8 cellular contexts compared by ENCODE assay signal in the genomic region with DNA sequence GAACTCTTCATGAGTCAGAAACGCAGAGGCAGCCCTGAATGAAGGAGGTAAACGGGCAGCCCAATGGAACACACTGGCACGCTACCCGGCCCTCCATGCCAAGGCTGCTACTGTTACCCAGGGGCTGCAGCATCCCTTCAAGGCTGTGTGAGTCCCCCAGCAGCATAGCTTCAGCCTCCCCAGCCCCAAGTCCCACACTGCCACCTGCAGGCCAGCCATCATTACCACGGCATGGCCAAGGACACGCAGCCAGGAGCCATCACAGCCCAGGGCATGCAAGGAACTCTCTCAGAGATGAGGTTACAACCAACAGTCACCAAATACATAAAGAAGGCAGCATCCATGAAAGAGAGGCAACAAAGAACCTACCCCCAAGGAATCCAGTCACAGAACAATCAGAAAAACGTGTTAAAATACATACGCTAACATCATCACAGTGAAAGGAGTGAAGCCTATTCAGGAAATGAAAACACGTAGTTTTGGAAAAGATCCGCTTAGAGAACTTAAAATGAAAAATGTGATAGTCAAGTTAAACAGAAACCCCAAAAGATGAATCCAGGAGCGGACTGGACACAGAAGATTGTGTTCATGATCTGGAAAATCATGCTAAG. TPM values are rescaled to one million over a fixed set of nuclear protein-coding genes. Genes with fewer than 3 reads are reported as not detected.
DNase-seq lines count a peak whose midpoint lies in the region; TF ChIP-seq lines count a peak whose summit lies in the region.

No MANE protein-coding gene starts in this region.

- intact Hi-C loops in stomach (cut with DNase I; ENCODE audit: low total_unique reads) = no loop called here
- intact Hi-C loops in uterus (cut with DNase I; ENCODE audit: low total_unique reads) = no loop called here

- in situ Hi-C loops in brain microvascular endothelial cell (cut with HindIII; ENCODE audit: low pct_ligation_motif_present, low sequenced_read_pairs) = no loop called here

- no peak overlapping the region for H3K4me3 ChIP-seq in brain microvascular endothelial cell (ENCODE audit: low read depth, low read length)
- H3K4me3 ChIP-seq in stomach = no peak overlapping the region
- no peak overlapping the region for H3K4me3 ChIP-seq in uterus

- 56 to 67% (median 64%) methylated on average over 11 of the region's 11 CpGs for WGBS in stomach, 5 donors

- TF ChIP-seq POLR2A in stomach (IDR thresholded peaks at IDR 0.05) = no peak
- TF ChIP-seq POLR2A in uterus (IDR thresholded peaks at IDR 0.05) = no peak

- DNase-seq in DMS79 treated with DMSO at 0.1 percent for 48 hours (lab: John Stamatoyannopoulos, UW) (peak; percentile 25), DMS79 (lab: John Stamatoyannopoulos, UW) (no peak), MV-4-11 (lab: John Stamatoyannopoulos, UW) (peak; percentile 52), T-helper 9 cell (peak; percentile 40), brain microvascular endothelial cell (no peak), medulla oblongata (ENCODE audit: extremely low spot score) (peak; percentile 30), stomach (peak; percentile 74), uterus (no peak)

- H3K36me3 ChIP-seq in brain microvascular endothelial cell (replicated peaks) (no peaks in the 10 kb centered on the region), stomach (no peaks in the 10 kb centered on the region), uterus (no peaks in the 10 kb centered on the region)

- peaks cover 23% of the 10 kb centered on the region for H3K27me3 ChIP-seq in brain microvascular endothelial cell (replicated peaks)
- H3K27me3 ChIP-seq in stomach = peaks cover 0 to 23% (median 0%) of the 10 kb centered on the region in 3 donors
- no peaks in the 10 kb centered on the region for H3K27me3 ChIP-seq in uterus

- H3K27ac ChIP-seq in brain microvascular endothelial cell (no peak overlapping the region), stomach (no peak overlapping the region), uterus (no peak overlapping the region)

- TF ChIP-seq EP300 in stomach (IDR thresholded peaks at IDR 0.05) = no peak

- TF ChIP-seq CTCF in brain microvascular endothelial cell (IDR thresholded peaks at IDR 0.05; ENCODE audit: low read depth, low read length, missing control alignments) (peak; percentile 92), stomach (IDR thresholded peaks at IDR 0.05) (peak in 5 of 7 experiments; percentile 30 to 67 (median 61)), uterus (IDR thresholded peaks at IDR 0.05) (peak in 2 of 4 experiments; percentile 14)

- H3K4me1 ChIP-seq in stomach (no peaks in the 10 kb centered on the region), uterus (no peaks in the 10 kb centered on the region)

- H3K9me3 ChIP-seq in stomach (no peaks in the 10 kb centered on the region), uterus (no peaks in the 10 kb centered on the region)

RNA-seq across cellular contexts. Expression of a gene that starts 22.4 kb away (rescaled TPM):
- 10 to 100 TPM in 4 of 5 donors, 1 to 10 TPM in 1; 3.5 to 41.4 (median 12.9) TPM for total RNA-seq in stomach
- polyA plus RNA-seq in stomach = 1 to 10 TPM; 1.9 to 4.7 (median 3.8) TPM
- total RNA-seq in uterus = 1 to 10 TPM in 1 of 4 donors, under 1 TPM in 2, not detected in 1; 0.26 to 1.5 (median 0.29) TPM

RNA-seq across cellular contexts. Expression of a gene that starts 39.6 kb away (rescaled TPM):
- 1 to 10 TPM in 2 of 5 donors, not detected in 3; 1.2 to 2.9 TPM for total RNA-seq in stomach
- 1 to 10 TPM in 1 of 3 donors, under 1 TPM in 1, not detected in 1; 0.18 to 3.2 TPM for polyA plus RNA-seq in stomach
- under 1 TPM in 1 of 4 donors, not detected in 3; 0.07 TPM for total RNA-seq in uterus

Comparison
In these comparisons a context has a peak if more than half of its experiments do, and no peak if none do; other contexts are left out.
1. DNase-seq: peak in DMS79 treated with DMSO at 0.1 percent for 48 hours (single experiment), MV-4-11 (single experiment), T-helper 9 cell (single experiment), medulla oblongata (single experiment) and stomach (single experiment); none in DMS79 (single experiment), brain microvascular endothelial cell (single experiment) and uterus (0 of 2).